16 cellular contexts compared by ENCODE assay signal in genomic region chr1:220274122-220274855, GRCh38. TPM values are rescaled to one million over a fixed set of nuclear protein-coding genes. Genes with fewer than 3 reads are reported as not detected.
DNase-seq lines count a peak whose midpoint lies in the region; ATAC-seq, FAIRE-seq and TF ChIP-seq lines count a peak whose summit lies in the region.
"Had no signal": no experiment of that assay in that cellular context is flagged by ENCODE, and none has a peak within 500 bp of the region (broad histone marks: within the 10 kb centered on the region; RNA-seq: fewer than 3 reads in every experiment).

No MANE protein-coding gene starts in this region.

- H3K27ac ChIP-seq in HepG2 (ENCODE audit: extremely low read length, insufficient read depth, low read length) (no peak overlapping the region), right lobe of liver (no peak overlapping the region), psoas muscle (no peak overlapping the region), trophoblast cell (ENCODE audit: low read depth, low read length) (no peak overlapping the region)
- H3K27ac ChIP-seq: esophagus muscularis mucosa, skin epidermis had no signal

- H2AFZ ChIP-seq in HepG2 (ENCODE audit: low read length) (no peak overlapping the region), trophoblast cell (ENCODE audit: insufficient read depth, low read length, poor library complexity) (no peak overlapping the region)

- H3K27me3 ChIP-seq in HepG2 (ENCODE audit: control insufficient read depth in 1 of 2, insufficient read depth in 2 of 2, low read length in 2 of 2) (peaks cover 0 to 14% of the 10 kb centered on the region in 2 experiments; a peak in 2 of 5 replicates), right lobe of liver (no peaks in the 10 kb centered on the region), psoas muscle (ENCODE audit: insufficient read depth in 3 of 3, low read length in 2 of 3) (peaks cover 0 to 10% (median 0%) of the 10 kb centered on the region in 3 donors), trophoblast cell (ENCODE audit: insufficient read depth, low read length) (no peaks in the 10 kb centered on the region)
- H3K27me3 ChIP-seq: esophagus muscularis mucosa had no signal

- H3K4me1 ChIP-seq in HepG2 (ENCODE audit: insufficient read depth, low read length), result peaks cover 25% of the 10 kb centered on the region
- H3K4me1 ChIP-seq in right lobe of liver, result peaks cover 0 to 21% (median 9%) of the 10 kb centered on the region in 4 donors
- H3K4me1 ChIP-seq in psoas muscle, result peaks cover 19% of the 10 kb centered on the region
- H3K4me1 ChIP-seq in trophoblast cell (ENCODE audit: control insufficient read depth in 1 of 2, insufficient read depth in 2 of 2, low read length in 2 of 2), result no peaks in the 10 kb centered on the region

- no peak overlapping the region for H3K18ac ChIP-seq in trophoblast cell (ENCODE audit: low read length)

- no peak for FAIRE-seq in HepG2 (lab: Jason Lieb, UNC)

- TF ChIP-seq EP300 in HepG2 (IDR thresholded peaks at IDR 0.05; ENCODE audit: low read depth in 2 of 2, low read length in 2 of 2), result no peak
- no peak for TF ChIP-seq EP300 in HepG2 (CRISPR knock-in tag; IDR thresholded peaks at IDR 0.05; ENCODE audit: borderline replicate concordance)

- H3K14ac ChIP-seq in trophoblast cell (ENCODE audit: low read length), result no peak overlapping the region

- no peak overlapping the region for H2BK12ac ChIP-seq in trophoblast cell (ENCODE audit: low read length)

- H3K9ac ChIP-seq in HepG2 (ENCODE audit: insufficient read depth, low read depth, low read length) (no peak overlapping the region), trophoblast cell (ENCODE audit: low read length) (no peak overlapping the region)

- H3K79me1 ChIP-seq in trophoblast cell (ENCODE audit: low read length), result peaks cover 9% of the 10 kb centered on the region

- peak overlapping the region; percentile 6; the same call in 1 of the 2 replicates for H3K4me2 ChIP-seq in HepG2 (ENCODE audit: low read depth, low read length)
- H3K4me2 ChIP-seq in trophoblast cell (ENCODE audit: low read length), result no peak overlapping the region

- ATAC-seq in HepG2 (no peak), right lobe of liver (no peak), T-helper 17 cell (no peak), psoas muscle (no peak)
- ATAC-seq: naive thymus-derived CD8-positive, alpha-beta T cell had no signal

- H3K27ac Mint-ChIP-seq in T-helper 17 cell, result no peak overlapping the region
- H3K27ac Mint-ChIP-seq: activated T-helper 1 cell treated with anti-CD3 and anti-CD28 coated beads, Interleukin-12 subunit alpha, Interleukin-12 subunit beta, Interleukin-2, Interleukin-4 antibody, amounts not matched to agents 30 ng/mL and 10 ng/mL and 1 ng/mL, durations not matched to agents 14 hours and 24 hours and 36 hours had no signal

- H3K4me3 ChIP-seq in HepG2 (replicated peaks in 1 of 3; ENCODE audit: insufficient read depth in 1 of 3, low read depth in 2 of 3, low read length in 3 of 3), result no peak overlapping the region
- H3K4me3 ChIP-seq in right lobe of liver, result no peak overlapping the region
- H3K4me3 ChIP-seq in fibroblast of villous mesenchyme (ENCODE audit: low read depth, low read length), result no peak overlapping the region
- H3K4me3 ChIP-seq in psoas muscle, result no peak overlapping the region
- no peak overlapping the region for H3K4me3 ChIP-seq in trophoblast cell (ENCODE audit: low read depth, low read length)
- H3K4me3 ChIP-seq: esophagus muscularis mucosa, skin epidermis had no signal

- TF ChIP-seq CTCF in HepG2 (CRISPR knock-in tag; IDR thresholded peaks at IDR 0.05) (no peak), right lobe of liver (IDR thresholded peaks at IDR 0.05) (no peak), fibroblast of villous mesenchyme (IDR thresholded peaks at IDR 0.05; ENCODE audit: insufficient read depth, low read depth, low read length) (no peak), psoas muscle (IDR thresholded peaks at IDR 0.05) (no peak)

- peaks cover 2% of the 10 kb centered on the region for H3K36me3 Mint-ChIP-seq in T-helper 17 cell (ENCODE audit: low read depth)

- no peak for DNase-seq in HepG2 (ENCODE audit: low spot score)
- no peak for DNase-seq in right lobe of liver
- peak; percentile 94 for DNase-seq in SKM-1 treated with dmso at 0.1 percent for 144 hours (lab: John Stamatoyannopoulos, UW; ENCODE audit: unreplicated experiment)
- DNase-seq in fibroblast of villous mesenchyme (ENCODE audit: low read depth), result peak; percentile 69
- DNase-seq in T-helper 17 cell, result no peak
- DNase-seq in HPDE6-E6E7 (ENCODE audit: extremely low spot score), result no peak
- DNase-seq in psoas muscle, result no peak
- DNase-seq in trophoblast cell, result no peak
- DNase-seq: activated CD4-positive, alpha-beta T cell treated with anti-CD3 and anti-CD28 coated beads for 48 hours; naive thymus-derived CD8-positive, alpha-beta T cell; NCI-H1048; NCI-H446 had no signal

- no TSS peak for BruUV-seq in HepG2 (replicated peaks; lab: Mats Ljungman, UMichigan)

- no peak overlapping the region for H4K91ac ChIP-seq in trophoblast cell (ENCODE audit: low read depth, low read length)

- peaks cover 3% of the 10 kb centered on the region for H3K4me1 Mint-ChIP-seq in T-helper 17 cell
- H3K4me1 Mint-ChIP-seq: central memory CD8-positive, alpha-beta T cell had no signal

- H2BK5ac ChIP-seq in trophoblast cell (ENCODE audit: low read depth, low read length, poor library complexity), result no peak overlapping the region

- no peak overlapping the region for H2AK5ac ChIP-seq in trophoblast cell (ENCODE audit: low read length)

- H2BK120ac ChIP-seq in trophoblast cell (ENCODE audit: insufficient read depth, low read length, poor library complexity), result no peak overlapping the region

- H3K23ac ChIP-seq in trophoblast cell (ENCODE audit: low read length), result no peak overlapping the region

- H3K27me3 Mint-ChIP-seq in T-helper 17 cell, result peaks cover 10% of the 10 kb centered on the region

- TF ChIP-seq POLR2A in HepG2 (IDR thresholded peaks at IDR 0.05; ENCODE audit: insufficient read depth in 1 of 2, low read depth in 2 of 2, low read length in 2 of 2), result no peak
- no peak for TF ChIP-seq POLR2A in right lobe of liver (IDR thresholded peaks at IDR 0.05)

- no peak for TF ChIP-seq RAD21 in HepG2 (CRISPR knock-in tag; IDR thresholded peaks at IDR 0.05)

- H3K9me3 ChIP-seq in HepG2 (ENCODE audit: low read length) (no peaks in the 10 kb centered on the region), right lobe of liver (no peaks in the 10 kb centered on the region), T-helper 17 cell (ENCODE audit: control insufficient read depth, low read length, poor library complexity, severe bottlenecking) (no peaks in the 10 kb centered on the region), psoas muscle (no peaks in the 10 kb centered on the region), trophoblast cell (ENCODE audit: insufficient read depth, low read depth, low read length) (no peaks in the 10 kb centered on the region)
- H3K9me3 ChIP-seq: esophagus muscularis mucosa had no signal

- no peak overlapping the region for H3K4me3 Mint-ChIP-seq in T-helper 17 cell
- H3K4me3 Mint-ChIP-seq: activated T-helper 1 cell treated with anti-CD3 and anti-CD28 coated beads, Interleukin-12 subunit alpha, Interleukin-12 subunit beta, Interleukin-2, Interleukin-4 antibody, amounts not matched to agents 30 ng/mL and 10 ng/mL and 1 ng/mL, durations not matched to agents 14 hours and 24 hours and 36 hours; central memory CD8-positive, alpha-beta T cell; naive thymus-derived CD8-positive, alpha-beta T cell had no signal

- H4K20me1 ChIP-seq in HepG2 (ENCODE audit: insufficient read depth, low read length), result no peaks in the 10 kb centered on the region; the same call in 1 of the 2 replicates

- no peak overlapping the region for H3K4ac ChIP-seq in trophoblast cell (ENCODE audit: low read depth, low read length)

- H4K8ac ChIP-seq in trophoblast cell (ENCODE audit: low read depth, low read length), result no peak overlapping the region

- H3K79me2 ChIP-seq in HepG2 (ENCODE audit: insufficient read depth, low read length), result peaks cover 26% of the 10 kb centered on the region
- peaks cover 8% of the 10 kb centered on the region for H3K79me2 ChIP-seq in trophoblast cell (ENCODE audit: control insufficient read depth, insufficient read depth, low read length, poor library complexity)

- POLR2A ChIA-PET in HepG2 (lab: Yijun Ruan, JAX), result no interaction called here

- 68% methylated on average over 3 of the region's 3 CpGs for WGBS in HepG2 (ENCODE audit: low lambda C conversion rate)
- WGBS in right lobe of liver (ENCODE audit: insufficient coverage, low coverage, low lambda C conversion rate, missing lambda C conversion rate), result 76% methylated on average over 2 of the region's 3 CpGs
- WGBS in psoas muscle, 3 donors, result 57 to 73% (median 68%) methylated on average over 3 of the region's 3 CpGs
- WGBS in trophoblast cell (ENCODE audit: extremely low coverage, insufficient coverage, insufficient read length), result no CpG with 5 or more reads among the region's 3 CpGs

- in situ Hi-C loops in HepG2 (cut with HindIII; ENCODE audit: extremely low pct_ligation_motif_present, low pct_unique_long_range_greater_than_20kb), result loop anchor here (10.0 kb wide), 1 partner anchor 511 kb away; the partner anchor contains the start of gene MTARC1

- CTCF ChIA-PET in HepG2 (lab: Yijun Ruan, JAX; ENCODE audit: low intra/inter-chr PET ratio, low total read pairs), result no interaction called here

- no peak overlapping the region for H4K12ac ChIP-seq in trophoblast cell (ENCODE audit: low read depth, low read length)

- intact Hi-C loops in HepG2 (cut with micrococcal nuclease; ENCODE audit: unreplicated experiment), result loop anchor here (5.0 kb wide), 1 partner anchor 57 kb away; no protein-coding TSS in a partner anchor
- intact Hi-C loops in right lobe of liver (cut with DNase I), result no loop called here
- intact Hi-C loops in psoas muscle (cut with DNase I), result loop anchor here in 1 of 2 donors (10.0 kb wide), 1 partner anchor 501 kb away; no protein-coding TSS in a partner anchor

- H3K36me3 ChIP-seq in HepG2 (replicated peaks in 1 of 2; ENCODE audit: control insufficient read depth in 1 of 2, insufficient read depth in 2 of 2, low read length in 2 of 2), result no peaks in the 10 kb centered on the region; a peak in 1 of 5 replicates
- no peaks in the 10 kb centered on the region for H3K36me3 ChIP-seq in right lobe of liver
- no peaks in the 10 kb centered on the region for H3K36me3 ChIP-seq in psoas muscle (ENCODE audit: insufficient read depth in 1 of 2, low read depth in 1 of 2)
- H3K36me3 ChIP-seq in trophoblast cell (ENCODE audit: control insufficient read depth in 1 of 2, insufficient read depth in 2 of 2, low read length in 2 of 2), result no peaks in the 10 kb centered on the region
- H3K36me3 ChIP-seq: esophagus muscularis mucosa had no signal

RNA-seq across cellular contexts. Expression of gene RAB3GAP2, which starts 2.0 kb away (rescaled TPM):
- 25.0 and 34.2 TPM in 2 replicates for total RNA-seq in HepG2 (2016; rRNA removed; fragmentation: Illumina TruSeq; extraction: Trizol)
- 3.0 and 4.3 TPM in 2 replicates for total RNA-seq in HepG2 (2016; cell fraction: cytosol; rRNA removed; fragmentation: Illumina TruSeq; extraction: Trizol; ENCODE audit: low read depth)
- 23.7 and 27.2 TPM in 2 replicates for total RNA-seq in HepG2 (2016; cell fraction: insoluble cytoplasmic fraction; rRNA removed; fragmentation: Illumina TruSeq; extraction: Trizol)
- 7.6 and 8.8 TPM in 2 replicates for total RNA-seq in HepG2 (2016; cell fraction: membrane; rRNA removed; fragmentation: Illumina TruSeq; extraction: Trizol)
- 32.3 and 37.1 TPM in 2 replicates for total RNA-seq in HepG2 (2016; cell fraction: nucleus; rRNA removed; fragmentation: Illumina TruSeq; extraction: Trizol)
- polyA plus RNA-seq in HepG2 (2011; rRNA removed), result 16.2 and 22.6 TPM in 2 replicates
- 7.8 and 9.2 TPM in 2 replicates for polyA plus RNA-seq in HepG2 (2011; cell fraction: cytosol; rRNA removed)
- 18.5 and 18.9 TPM in 2 replicates for polyA plus RNA-seq in HepG2 (2011; cell fraction: nucleus; rRNA removed)
- polyA plus RNA-seq in HepG2 (2012), result 14.1 and 15.5 TPM in 2 replicates
- 0.96 and 1.1 TPM in 2 replicates for polyA plus RNA-seq in HepG2 (2016; cell fraction: cytosol; fragmentation: Illumina TruSeq; extraction: Trizol; ENCODE audit: low read depth)
- 13.9 and 14.7 TPM in 2 replicates for polyA plus RNA-seq in HepG2 (2016; cell fraction: insoluble cytoplasmic fraction; fragmentation: Illumina TruSeq; extraction: Trizol; ENCODE audit: low read depth)
- polyA plus RNA-seq in HepG2 (2016; cell fraction: membrane; fragmentation: Illumina TruSeq; extraction: Trizol; ENCODE audit: low read depth), result 2.2 and 2.5 TPM in 2 replicates
- polyA plus RNA-seq in HepG2 (2016; cell fraction: nucleus; fragmentation: Illumina TruSeq; extraction: Trizol; ENCODE audit: insufficient read depth, low read depth), result 29.6 and 30.6 TPM in 2 replicates
- 66.6 and 87.3 TPM in 2 replicates for polyA minus RNA-seq in HepG2 (2011; rRNA and poly(A)+ RNA removed; ENCODE audit: low replicate concordance)
- 24.9 and 27.7 TPM in 2 replicates for polyA minus RNA-seq in HepG2 (2011; cell fraction: cytosol; rRNA and poly(A)+ RNA removed)
- 47.5 and 55.6 TPM in 2 replicates for polyA minus RNA-seq in HepG2 (2011; cell fraction: nucleus; rRNA and poly(A)+ RNA removed)
- total RNA-seq in right lobe of liver, result 10 to 100 TPM; 13.3 to 20.4 (median 18.4) TPM
- total RNA-seq in fibroblast of villous mesenchyme, result 38.3 and 51.8 TPM in 2 replicates
- 10 to 100 TPM; 46.6 to 49.1 TPM for total RNA-seq in T-helper 17 cell
- 10 to 100 TPM; 17.0 to 28.6 (median 27.5) TPM for total RNA-seq in psoas muscle
- 10 to 100 TPM in 1 of 3 donors, 1 to 10 TPM in 2; 5.8 to 18.6 (median 6.8) TPM for polyA plus RNA-seq in psoas muscle
- polyA plus RNA-seq in trophoblast cell (2013), result 14.8 and 15.5 TPM in 2 replicates

Comparison
In these comparisons a context has a peak if more than half of its experiments do, and no peak if none do; other contexts are left out.
1. DNase-seq: peak in SKM-1 treated with dmso at 0.1 percent for 144 hours (single experiment) and fibroblast of villous mesenchyme (single experiment); none in HepG2 (single experiment), right lobe of liver (0 of 3), T-helper 17 cell (0 of 3), HPDE6-E6E7 (single experiment), psoas muscle (0 of 2) and trophoblast cell (0 of 2).